19 cellular contexts compared by ENCODE assay signal in genomic region chr14:20956376-20956976, GRCh38.
DNase-seq lines count a peak whose midpoint lies in the region; ATAC-seq and TF ChIP-seq lines count a peak whose summit lies in the region.
"Had no signal": no experiment of that assay in that cellular context is flagged by ENCODE, and none has a peak within 500 bp of the region (broad histone marks: within the 10 kb centered on the region; RNA-seq: fewer than 3 reads in every experiment).

No MANE protein-coding gene starts in this region.

- H3K4me3 ChIP-seq in DND-41 (ENCODE audit: low read depth in 1 of 2, low read length in 2 of 2): no peak overlapping the region
- H3K4me3 ChIP-seq: HAP-1 had no signal

- H3K27me3 Mint-ChIP-seq in T-helper 2 cell treated with Interferon-gamma antibody and Interleukin-4, amounts not matched to agents 5 μg/mL and 100 μg/mL, for 36 hours (ENCODE audit: low read depth): peaks cover 5% of the 10 kb centered on the region
- peaks cover 65% of the 10 kb centered on the region for H3K27me3 Mint-ChIP-seq in central memory CD8-positive, alpha-beta T cell

- H3K4me2 ChIP-seq in DND-41 (ENCODE audit: insufficient read depth, low read length): no peak overlapping the region
- H3K4me2 ChIP-seq: SK-N-SH had no signal

- no peaks in the 10 kb centered on the region for H3K79me2 ChIP-seq in DND-41 (ENCODE audit: insufficient read depth, low read length)

- peaks cover 8% of the 10 kb centered on the region for H3K4me1 ChIP-seq in DND-41 (ENCODE audit: insufficient read depth, low read length)
- H3K4me1 ChIP-seq: BE2C had no signal

- ATAC-seq in DND-41 (ENCODE audit: insufficient read depth, low read depth): peak; percentile 68
- no peak for ATAC-seq in central memory CD8-positive, alpha-beta T cell (replicated peaks; ENCODE audit: extremely low read depth, poor library complexity, severe bottlenecking)
- no peak for ATAC-seq in HG03469 (IDR thresholded peaks at IDR 0.05; ENCODE audit: unreplicated experiment)
- no peak for ATAC-seq in GM21447 (IDR thresholded peaks at IDR 0.05; ENCODE audit: unreplicated experiment)
- ATAC-seq: CD8-positive, alpha-beta T cell had no signal

- H3K36me3 Mint-ChIP-seq in T-helper 2 cell treated with Interferon-gamma antibody and Interleukin-4, amounts not matched to agents 5 μg/mL and 100 μg/mL, for 36 hours (ENCODE audit: low read depth): no peaks in the 10 kb centered on the region
- H3K36me3 Mint-ChIP-seq in central memory CD8-positive, alpha-beta T cell (ENCODE audit: insufficient read depth): peaks cover 2% of the 10 kb centered on the region
- H3K36me3 Mint-ChIP-seq: CD8-positive, alpha-beta T cell had no signal

- H3K9ac ChIP-seq in DND-41 (ENCODE audit: low read depth, low read length): no peak overlapping the region
- H3K9ac ChIP-seq: SK-N-SH had no signal

- H3K9me3 Mint-ChIP-seq in T-helper 2 cell treated with Interferon-gamma antibody and Interleukin-4, amounts not matched to agents 5 μg/mL and 100 μg/mL, for 36 hours: no peaks in the 10 kb centered on the region
- H3K9me3 Mint-ChIP-seq in central memory CD8-positive, alpha-beta T cell: no peaks in the 10 kb centered on the region
- H3K9me3 Mint-ChIP-seq: CD8-positive, alpha-beta T cell had no signal

- peak; percentile 38 for DNase-seq in SIG-M5 treated with dmso at 0.1 percent for 504 hours (lab: John Stamatoyannopoulos, UW; ENCODE audit: unreplicated experiment)
- no peak for DNase-seq in SIG-M5 (lab: John Stamatoyannopoulos, UW)
- DNase-seq in DND-41: no peak
- no peak for DNase-seq in T-helper 2 cell treated with Interferon-gamma antibody and Interleukin-4, amounts not matched to agents 5 μg/mL and 100 μg/mL, for 36 hours (ENCODE audit: low spot score)
- no peak for DNase-seq in central memory CD8-positive, alpha-beta T cell (ENCODE audit: low spot score in 2 of 2)
- no peak for DNase-seq in iPS-NIHi11 (ENCODE audit: low spot score)
- DNase-seq: 8988T; BE2C; Calu3; CD8-positive, alpha-beta T cell; IMR-90; MM.1S; NCI-H1105 treated with DMSO at 0.1 percent for 48 hours; NCI-H1694; Right ventricle myocardium superior; SK-N-SH had no signal

- H3K27ac Mint-ChIP-seq in T-helper 2 cell treated with Interferon-gamma antibody and Interleukin-4, amounts not matched to agents 5 μg/mL and 100 μg/mL, for 36 hours: peak overlapping the region; percentile 88
- H3K27ac Mint-ChIP-seq in central memory CD8-positive, alpha-beta T cell (ENCODE audit: low read depth): no peak overlapping the region
- H3K27ac Mint-ChIP-seq: CD8-positive, alpha-beta T cell had no signal

- peak overlapping the region; percentile 68 for H3K4me3 Mint-ChIP-seq in T-helper 2 cell treated with Interferon-gamma antibody and Interleukin-4, amounts not matched to agents 5 μg/mL and 100 μg/mL, for 36 hours
- H3K4me3 Mint-ChIP-seq in central memory CD8-positive, alpha-beta T cell: peak overlapping the region; percentile 12
- H3K4me3 Mint-ChIP-seq: CD8-positive, alpha-beta T cell had no signal

- peaks cover 43% of the 10 kb centered on the region for H3K4me1 Mint-ChIP-seq in T-helper 2 cell treated with Interferon-gamma antibody and Interleukin-4, amounts not matched to agents 5 μg/mL and 100 μg/mL, for 36 hours (ENCODE audit: low read depth)
- H3K4me1 Mint-ChIP-seq in central memory CD8-positive, alpha-beta T cell: peaks cover 14% of the 10 kb centered on the region

- H3K27me3 ChIP-seq in DND-41 (ENCODE audit: insufficient read depth, low read length, poor library complexity): no peaks in the 10 kb centered on the region

- no peaks in the 10 kb centered on the region for H3K9me3 ChIP-seq in DND-41 (ENCODE audit: insufficient read depth, low read length, severe bottlenecking)
- H3K9me3 ChIP-seq: BE2C, HAP-1, SK-N-SH had no signal

- no peaks in the 10 kb centered on the region for H4K20me1 ChIP-seq in DND-41 (ENCODE audit: insufficient read depth, low read length)

- no peak overlapping the region for H3K27ac ChIP-seq in DND-41 (ENCODE audit: low read length)

- TF ChIP-seq CTCF in DND-41 (IDR thresholded peaks at IDR 0.05; ENCODE audit: borderline replicate concordance, extremely low read depth, low read length, poor library complexity, severe bottlenecking): no peak

- no peak overlapping the region for H2AFZ ChIP-seq in DND-41 (ENCODE audit: low read depth, low read length)

- H3K36me3 ChIP-seq in DND-41 (ENCODE audit: insufficient read depth, low read length): no peaks in the 10 kb centered on the region
- H3K36me3 ChIP-seq: BE2C, HAP-1 had no signal
